In the genomic region with DNA sequence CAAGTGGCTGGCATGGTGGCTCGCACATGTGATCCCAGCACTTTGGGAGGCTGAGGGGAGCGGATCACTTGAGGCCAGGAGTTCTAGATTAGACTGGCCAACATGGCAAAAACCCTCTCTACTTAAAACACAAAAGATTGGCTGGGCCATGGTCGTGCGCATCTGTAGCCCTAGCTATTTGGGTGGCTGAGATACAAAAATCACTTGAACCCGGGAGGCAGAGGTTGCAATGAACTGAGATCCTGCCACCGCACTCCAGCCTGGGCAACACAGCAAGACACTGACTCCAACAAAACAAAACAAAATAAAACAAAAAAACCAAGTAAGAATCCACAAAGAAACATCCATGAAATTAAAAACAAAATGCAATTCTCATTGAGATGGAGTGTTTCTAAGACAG, we compare ENCODE assay signal across 22 cellular contexts.
"Had no signal": no experiment of that assay in that cellular context is flagged by ENCODE, and none has a peak within 500 bp of the region (broad histone marks: within the 10 kb centered on the region; RNA-seq: fewer than 3 reads in every experiment).

No MANE protein-coding gene starts in this region.

- H3K4me3 Mint-ChIP-seq: IgD-negative memory B cell had no signal

- DNase-seq: Karpas-422, KBM-7, MG63, NCI-H1092 treated with DMSO at 0.1 percent for 48 hours, NCI-H1436, NCI-H187, NCI-H2029, NCI-H2081 treated with DMSO at 0.1 percent for 48 hours, NCI-H2171, NCI-H226, NCI-H446, NCI-H510A, NCI-H524 treated with DMSO at 0.1 percent for 48 hours, NCI-H69, NCI-H774, PC-3, SIG-M5 had no signal

- H3K9me3 ChIP-seq: MG63, SJSA1 had no signal

- H3K36me3 Mint-ChIP-seq: IgD-negative memory B cell had no signal

- H3K27ac Mint-ChIP-seq: IgD-negative memory B cell had no signal

- H3K27me3 Mint-ChIP-seq: IgD-negative memory B cell had no signal

- H3K27ac ChIP-seq: SJSA1, SK-N-MC had no signal

- H3K4me1 Mint-ChIP-seq: IgD-negative memory B cell had no signal

- H3K36me3 ChIP-seq: MG63, SJSA1 had no signal

- ATAC-seq: Panc1, PC-3, Right ventricle myocardium inferior had no signal

- H3K27me3 ChIP-seq: MG63, SJSA1 had no signal

- H3K4me1 ChIP-seq: SJSA1 had no signal

- H3K4me3 ChIP-seq: MG63, SJSA1, SK-N-MC had no signal
